Comparison of ENCODE assay signal across 8 cellular contexts in the genomic region with DNA sequence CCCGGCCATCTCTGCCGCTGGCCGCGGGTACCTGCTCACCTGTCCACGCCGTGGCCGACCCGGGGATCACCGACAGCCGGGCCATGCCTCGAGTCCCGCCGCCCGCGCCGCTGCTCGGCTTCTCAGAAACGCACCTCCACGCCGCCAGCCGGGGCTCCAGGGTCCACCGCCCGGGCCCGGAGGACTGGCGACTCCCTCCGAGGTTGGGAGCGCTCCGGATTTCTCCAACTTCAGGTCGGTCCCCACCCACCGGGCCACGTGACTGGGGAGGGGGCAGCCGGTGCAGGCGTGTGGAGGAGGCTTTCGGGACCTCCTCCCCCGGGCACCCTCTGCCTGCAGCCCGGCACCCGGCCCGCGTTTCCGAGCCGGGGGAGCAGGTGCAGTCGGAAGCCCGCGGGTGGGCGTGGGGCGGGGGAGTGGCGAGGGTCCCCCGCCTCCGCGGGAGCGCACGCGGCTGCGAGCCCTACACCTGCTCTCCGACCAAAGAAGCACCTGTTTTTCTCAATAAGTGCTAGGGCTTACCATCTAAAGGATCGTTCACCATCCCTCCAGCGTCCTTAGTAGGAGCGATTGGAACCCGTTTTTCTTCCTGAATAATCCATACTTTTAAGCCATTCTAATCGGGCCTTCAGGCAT. TPM values are rescaled to one million over a fixed set of nuclear protein-coding genes. Genes with fewer than 3 reads are reported as not detected.
DNase-seq lines count a peak whose midpoint lies in the region; ATAC-seq, FAIRE-seq and TF ChIP-seq lines count a peak whose summit lies in the region.

No MANE protein-coding gene starts in this region.

- peaks cover 14 to 20% (median 18%) of the 10 kb centered on the region in 3 donors for H3K4me1 Mint-ChIP-seq in CD8-positive, alpha-beta memory T cell
- peaks cover 15% of the 10 kb centered on the region for H3K4me1 Mint-ChIP-seq in activated naive CD8-positive, alpha-beta T cell treated with anti-CD3 and anti-CD28 coated beads, Interleukin-2, amount 10 ng/mL, durations not matched to agents 7 days and 5 days
- H3K4me1 Mint-ChIP-seq in stimulated activated effector memory CD8-positive, alpha-beta T cell treated with anti-CD3 and anti-CD28 coated beads, Interleukin-12 subunit alpha, Interleukin-12 subunit beta, amount 100 ng/mL, for 72 hours: peaks cover 17% of the 10 kb centered on the region

- peaks cover 0 to 2% (median 0%) of the 10 kb centered on the region in 3 donors for H3K36me3 Mint-ChIP-seq in CD8-positive, alpha-beta memory T cell
- H3K36me3 Mint-ChIP-seq in activated naive CD8-positive, alpha-beta T cell treated with anti-CD3 and anti-CD28 coated beads, Interleukin-2, amount 10 ng/mL, durations not matched to agents 7 days and 5 days: no peaks in the 10 kb centered on the region
- no peaks in the 10 kb centered on the region for H3K36me3 Mint-ChIP-seq in stimulated activated effector memory CD8-positive, alpha-beta T cell treated with anti-CD3 and anti-CD28 coated beads, Interleukin-12 subunit alpha, Interleukin-12 subunit beta, amount 100 ng/mL, for 72 hours

- no peaks in the 10 kb centered on the region for H3K9me3 ChIP-seq in CD8-positive, alpha-beta memory T cell (ENCODE audit: low read length)

- peaks cover 14 to 23% of the 10 kb centered on the region in 2 donors for H3K27me3 Mint-ChIP-seq in CD8-positive, alpha-beta memory T cell
- peaks cover 81% of the 10 kb centered on the region for H3K27me3 Mint-ChIP-seq in activated naive CD8-positive, alpha-beta T cell treated with anti-CD3 and anti-CD28 coated beads, Interleukin-2, amount 10 ng/mL, durations not matched to agents 7 days and 5 days

- H3K36me3 ChIP-seq in CD8-positive, alpha-beta memory T cell (ENCODE audit: insufficient read depth, low read length): no peaks in the 10 kb centered on the region

- ATAC-seq in activated naive CD8-positive, alpha-beta T cell treated with anti-CD3 and anti-CD28 coated beads, Interleukin-2, amount 10 ng/mL, durations not matched to agents 7 days and 5 days (ENCODE audit: low read depth): no peak
- ATAC-seq in stimulated activated effector memory CD8-positive, alpha-beta T cell treated with anti-CD3 and anti-CD28 coated beads, Interleukin-12 subunit alpha, Interleukin-12 subunit beta, amount 100 ng/mL, for 72 hours: no peak

- DNase-seq in CD8-positive, alpha-beta memory T cell: peak in 4 of 5 donors; percentile 4 to 50 (median 20)
- DNase-seq in NCI-H1930 (lab: John Stamatoyannopoulos, UW): peak; percentile 24 to 37
- DNase-seq in activated naive CD8-positive, alpha-beta T cell treated with anti-CD3 and anti-CD28 coated beads, Interleukin-2, amount 10 ng/mL, durations not matched to agents 7 days and 5 days: no peak
- peak; percentile 67 for DNase-seq in iPS-NIHi7 (ENCODE audit: extremely low spot score)
- peak in 1 of 2 donors; percentile 9 for DNase-seq in stimulated activated effector memory CD8-positive, alpha-beta T cell treated with anti-CD3 and anti-CD28 coated beads, Interleukin-12 subunit alpha, Interleukin-12 subunit beta, amount 100 ng/mL, for 72 hours (ENCODE audit: low spot score in 2 of 2)
- no peak for DNase-seq in middle frontal gyrus (ENCODE audit: extremely low spot score, low spot score)
- DNase-seq in UCSD-AML1 (lab: John Stamatoyannopoulos, UW; ENCODE audit: unreplicated experiment): no peak
- no peak for DNase-seq in H54 (ENCODE audit: insufficient read length, low spot score)

- POLR2A ChIA-PET in CD8-positive, alpha-beta memory T cell (lab: Charles Lee): interaction anchor here (1.0 kb wide), 1 partner anchor 40 kb away, joined by 6 read pairs; a partner anchor contains a TSS
- POLR2A ChIA-PET in activated naive CD8-positive, alpha-beta T cell treated with anti-CD3 and anti-CD28 coated beads, Interleukin-2, amount 10 ng/mL, durations not matched to agents 7 days and 5 days (lab: Charles Lee): interaction anchor here (1.0 to 1.6 kb wide), 3 partner anchors 12 to 43 kb away, joined by 3 read pairs; no protein-coding TSS in a partner anchor

- FAIRE-seq in H54 (lab: Jason Lieb, UNC): no peak

- peaks cover 12% of the 10 kb centered on the region for H3K4me1 ChIP-seq in CD8-positive, alpha-beta memory T cell (ENCODE audit: insufficient read depth, low read length)

- CTCF ChIA-PET in CD8-positive, alpha-beta memory T cell (lab: Charles Lee): interaction anchor here (0.8 to 3.0 kb wide), 4 partner anchors 10 to 89 kb away, joined by 3 to 21 read pairs (median 4); no protein-coding TSS in a partner anchor

- TF ChIP-seq POLR2A in H54 (IDR thresholded peaks at IDR 0.05; ENCODE audit: low read depth, low read length): no peak

- peaks cover 17% of the 10 kb centered on the region for H3K27me3 ChIP-seq in CD8-positive, alpha-beta memory T cell (ENCODE audit: insufficient read depth, low read length, poor library complexity, severe bottlenecking)

- H3K27ac ChIP-seq in CD8-positive, alpha-beta memory T cell (ENCODE audit: low read depth, low read length): no peak overlapping the region

- H3K9me3 Mint-ChIP-seq in CD8-positive, alpha-beta memory T cell: no peaks in the 10 kb centered on the region
- no peaks in the 10 kb centered on the region for H3K9me3 Mint-ChIP-seq in activated naive CD8-positive, alpha-beta T cell treated with anti-CD3 and anti-CD28 coated beads, Interleukin-2, amount 10 ng/mL, durations not matched to agents 7 days and 5 days
- H3K9me3 Mint-ChIP-seq in stimulated activated effector memory CD8-positive, alpha-beta T cell treated with anti-CD3 and anti-CD28 coated beads, Interleukin-12 subunit alpha, Interleukin-12 subunit beta, amount 100 ng/mL, for 72 hours: no peaks in the 10 kb centered on the region

- H3K4me3 ChIP-seq in CD8-positive, alpha-beta memory T cell (ENCODE audit: low read length): peak overlapping the region; percentile 19

- H3K4me3 Mint-ChIP-seq in CD8-positive, alpha-beta memory T cell: peak overlapping the region; percentile 63 to 81 (median 67)
- H3K4me3 Mint-ChIP-seq in activated naive CD8-positive, alpha-beta T cell treated with anti-CD3 and anti-CD28 coated beads, Interleukin-2, amount 10 ng/mL, durations not matched to agents 7 days and 5 days: peak overlapping the region; percentile 67
- peak overlapping the region; percentile 75 for H3K4me3 Mint-ChIP-seq in stimulated activated effector memory CD8-positive, alpha-beta T cell treated with anti-CD3 and anti-CD28 coated beads, Interleukin-12 subunit alpha, Interleukin-12 subunit beta, amount 100 ng/mL, for 72 hours

- H3K27ac Mint-ChIP-seq in CD8-positive, alpha-beta memory T cell: peak overlapping the region in 5 of 8 donors; percentile 0 to 51 (median 22)
- no peak overlapping the region for H3K27ac Mint-ChIP-seq in activated naive CD8-positive, alpha-beta T cell treated with anti-CD3 and anti-CD28 coated beads, Interleukin-2, amount 10 ng/mL, durations not matched to agents 7 days and 5 days
- no peak overlapping the region for H3K27ac Mint-ChIP-seq in stimulated activated effector memory CD8-positive, alpha-beta T cell treated with anti-CD3 and anti-CD28 coated beads, Interleukin-12 subunit alpha, Interleukin-12 subunit beta, amount 100 ng/mL, for 72 hours

RNA-seq across cellular contexts. Expression of a gene that starts 0.6 kb away (rescaled TPM):
- total RNA-seq in CD8-positive, alpha-beta memory T cell: 1 to 10 TPM; 1.4 to 2.2 TPM
- polyA plus RNA-seq in CD8-positive, alpha-beta memory T cell: 0.10 TPM
- total RNA-seq in activated naive CD8-positive, alpha-beta T cell treated with anti-CD3 and anti-CD28 coated beads, Interleukin-2, amount 10 ng/mL, durations not matched to agents 7 days and 5 days: 1 to 10 TPM; 1.4 to 2.0 TPM

RNA-seq across cellular contexts. Expression of a gene that starts 40.2 kb away (rescaled TPM):
- 10 to 100 TPM; 31.3 to 32.7 TPM for total RNA-seq in CD8-positive, alpha-beta memory T cell
- 113 TPM for polyA plus RNA-seq in CD8-positive, alpha-beta memory T cell
- total RNA-seq in activated naive CD8-positive, alpha-beta T cell treated with anti-CD3 and anti-CD28 coated beads, Interleukin-2, amount 10 ng/mL, durations not matched to agents 7 days and 5 days: 10 to 100 TPM; 28.9 to 32.4 TPM

Comparison
In these comparisons a context has a peak if more than half of its experiments do, and no peak if none do; other contexts are left out.
1. DNase-seq: peak in CD8-positive, alpha-beta memory T cell (4 of 5), NCI-H1930 (2 of 2) and iPS-NIHi7 (single experiment); none in activated naive CD8-positive, alpha-beta T cell treated with anti-CD3 and anti-CD28 coated beads, Interleukin-2, amount 10 ng/mL, durations not matched to agents 7 days and 5 days (single experiment), middle frontal gyrus (single experiment), UCSD-AML1 (single experiment) and H54 (single experiment).
2. H3K27ac Mint-ChIP-seq: peak in CD8-positive, alpha-beta memory T cell (5 of 8); none in activated naive CD8-positive, alpha-beta T cell treated with anti-CD3 and anti-CD28 coated beads, Interleukin-2, amount 10 ng/mL, durations not matched to agents 7 days and 5 days (single experiment) and stimulated activated effector memory CD8-positive, alpha-beta T cell treated with anti-CD3 and anti-CD28 coated beads, Interleukin-12 subunit alpha, Interleukin-12 subunit beta, amount 100 ng/mL, for 72 hours (single experiment).
3. Peak in every context shown above with its lines, with median percentiles within 50 percentile points of each other: H3K4me3 Mint-ChIP-seq.